ENCODE assay signal across 28 cellular contexts in genomic region chr2:185537689-185538088, GRCh38.
"Had no signal": no experiment of that assay in that cellular context is flagged by ENCODE, and none has a peak within 500 bp of the region (broad histone marks: within the 10 kb centered on the region; RNA-seq: fewer than 3 reads in every experiment).

No MANE protein-coding gene starts in this region.

- H3K9me3 ChIP-seq: ovary, psoas muscle, stomach, thoracic aorta, thyroid gland, tibial nerve, upper lobe of left lung, vagina had no signal

- H3K36me3 ChIP-seq: neural progenitor cell, ovary, spleen, stomach, thoracic aorta, thyroid gland, tibial nerve, upper lobe of left lung, vagina had no signal

- FAIRE-seq: urothelium cell line had no signal

- H2AFZ ChIP-seq: neural progenitor cell, parathyroid adenoma had no signal

- H3K27ac ChIP-seq: neural progenitor cell, ovary, parathyroid adenoma, psoas muscle, skin epidermis, spleen, stomach, thoracic aorta, thyroid gland, tibial nerve, upper lobe of left lung, vagina had no signal

- H3K79me2 ChIP-seq: parathyroid adenoma had no signal

- ATAC-seq: naive thymus-derived CD4-positive, alpha-beta T cell; natural killer cell; psoas muscle; right cardiac atrium; sciatic nerve; stimulated activated effector memory CD8-positive, alpha-beta T cell treated with anti-CD3 and anti-CD28 coated beads, Interleukin-12 subunit alpha, Interleukin-12 subunit beta, amount 100 ng/mL, for 72 hours; stimulated activated naive B cell treated with anti-CD40 and anti-IgM and Interleukin-4, amounts not matched to agents 10 μg/mL and 1 μg/mL and 100 μg/mL, for 72 hours had no signal

- H3K4me3 ChIP-seq: neural progenitor cell, ovary, psoas muscle, skin epidermis, smooth muscle cell, spleen, stomach, thoracic aorta, thyroid gland, tibial nerve, upper lobe of left lung, vagina had no signal

- H3K9ac ChIP-seq: neural progenitor cell, parathyroid adenoma had no signal

- H3K4me1 ChIP-seq: neural progenitor cell, parathyroid adenoma, psoas muscle, spleen, stomach, thyroid gland, tibial nerve, upper lobe of left lung, vagina had no signal

- H3K27me3 ChIP-seq: neural progenitor cell, ovary, spleen, stomach, thyroid gland, tibial nerve, upper lobe of left lung, vagina had no signal

- DNase-seq: naive thymus-derived CD4-positive, alpha-beta T cell; natural killer cell; occipital lobe; ovary; posterior cingulate gyrus; psoas muscle; right cardiac atrium; spleen; stimulated activated CD4-positive, alpha-beta T cell treated with anti-CD3 and anti-CD28 coated beads, Interleukin-12 subunit alpha, Interleukin-12 subunit beta, amount 100 ng/mL, for 4 hours; stimulated activated CD4-positive, alpha-beta T cell treated with anti-CD3 and anti-CD28 coated beads, Interleukin-2, amount 100 ng/mL, for 24 hours; stimulated activated CD4-positive, alpha-beta T cell treated with anti-CD3 and anti-CD28 coated beads, Interleukin-2, amount 100 ng/mL, for 48 hours; stimulated activated CD4-positive, alpha-beta T cell treated with anti-CD3 and anti-CD28 coated beads, Interleukin-4, amount 100 ng/mL, for 24 hours; stimulated activated naive B cell treated with anti-CD40 and anti-IgM and Interleukin-4, amounts not matched to agents 10 μg/mL and 1 μg/mL and 100 μg/mL, for 72 hours; stimulated activated naive CD4-positive, alpha-beta T cell treated with Interleukin-2 at 50 U/mL for 16 hours; stomach; thyroid gland; trophoblast cell; upper lobe of left lung had no signal

- H3K4me2 ChIP-seq: neural progenitor cell, smooth muscle cell had no signal
